Comparison of ENCODE assay signal across 19 cellular contexts in the genomic region with DNA sequence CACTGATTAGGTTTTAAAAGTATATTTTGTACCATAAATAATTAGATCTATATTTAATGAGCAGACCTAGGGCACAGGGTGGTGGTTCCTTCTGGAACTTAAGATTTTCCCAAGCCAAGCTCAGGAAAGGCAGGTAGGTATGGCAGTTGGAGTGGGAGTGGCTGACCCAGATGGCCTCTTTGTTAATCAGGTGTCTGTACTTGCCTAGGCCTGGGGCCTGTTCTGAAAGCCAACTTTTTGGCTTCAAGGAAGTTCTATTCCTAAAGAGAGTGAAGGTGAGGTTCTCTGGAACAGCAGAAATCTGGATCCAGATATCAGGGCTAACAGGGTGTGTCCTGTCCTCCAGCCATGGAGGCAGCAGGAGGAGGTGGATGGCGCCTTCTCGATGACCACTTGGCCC. TPM values are rescaled to one million over a fixed set of nuclear protein-coding genes. Genes with fewer than 3 reads are reported as not detected.
DNase-seq lines count a peak whose midpoint lies in the region; FAIRE-seq and TF ChIP-seq lines count a peak whose summit lies in the region.
"Had no signal": no experiment of that assay in that cellular context is flagged by ENCODE, and none has a peak within 500 bp of the region (broad histone marks: within the 10 kb centered on the region; RNA-seq: fewer than 3 reads in every experiment).

No MANE protein-coding gene starts in this region.

- no peaks in the 10 kb centered on the region for H3K9me3 ChIP-seq in breast epithelium
- H3K9me3 ChIP-seq in esophagus squamous epithelium, result no peaks in the 10 kb centered on the region
- no peaks in the 10 kb centered on the region for H3K9me3 ChIP-seq in small intestine (ENCODE audit: control insufficient read depth, low read depth)
- H3K9me3 ChIP-seq: HAP-1 had no signal

- H3K27ac Mint-ChIP-seq in MCF 10A (ENCODE audit: low read depth, unreplicated experiment), result no peak overlapping the region
- H3K27ac Mint-ChIP-seq in CD14-positive monocyte, result no peak overlapping the region
- H3K27ac Mint-ChIP-seq: CD8-positive, alpha-beta memory T cell; GM23338 had no signal

- no peaks in the 10 kb centered on the region for H3K9me3 Mint-ChIP-seq in MCF 10A (ENCODE audit: unreplicated experiment)
- peaks cover 0 to 2% (median 0%) of the 10 kb centered on the region in 7 donors for H3K9me3 Mint-ChIP-seq in CD14-positive monocyte
- H3K9me3 Mint-ChIP-seq: CD8-positive, alpha-beta memory T cell; GM23338 had no signal

- H3K27me3 Mint-ChIP-seq in MCF 10A (ENCODE audit: insufficient read depth, unreplicated experiment) (no peaks in the 10 kb centered on the region), CD14-positive monocyte (ENCODE audit: low read depth in 3 of 3) (no peaks in the 10 kb centered on the region)

- H3K4me1 ChIP-seq in breast epithelium (no peaks in the 10 kb centered on the region), esophagus squamous epithelium (peaks cover 0 to 32% (median 5%) of the 10 kb centered on the region in 3 donors), small intestine (ENCODE audit: control insufficient read depth in 2 of 2, insufficient read depth in 1 of 2, low read depth in 1 of 2, low read length in 1 of 2) (peaks cover 6 to 18% of the 10 kb centered on the region in 2 donors)
- H3K4me1 ChIP-seq: HAP-1 had no signal

- DNase-seq in MCF 10A (ENCODE audit: unreplicated experiment), result peak; percentile 22
- DNase-seq in breast epithelium (ENCODE audit: low spot score in 2 of 2), result no peak
- DNase-seq in esophagus squamous epithelium (lab: John Stamatoyannopoulos, UW), result no peak
- peak; percentile 69 for DNase-seq in small intestine
- DNase-seq in stimulated activated CD4-positive, alpha-beta T cell treated with anti-CD3 and anti-CD28 coated beads, Interleukin-1b, Interleukin-23, amount 100 ng/mL, for 48 hours, result no peak
- no peak for DNase-seq in CD14-positive monocyte (ENCODE audit: low spot score)
- no peak for DNase-seq in NCI-H1092 (lab: John Stamatoyannopoulos, UW)
- DNase-seq: 8988T; C1 segment of cervical spinal cord; Calu3; CD8-positive, alpha-beta memory T cell; DMS153; KG1; NCI-H1694 treated with DMSO at 0.1 percent for 48 hours; NCI-H2081 treated with DMSO at 0.1 percent for 48 hours; NK-92 treated with Interleukin-12 subunit alpha and Interleukin-12 subunit beta, amount 100 ng/mL, for 24 hours had no signal

- TF ChIP-seq POLR2A in breast epithelium (IDR thresholded peaks at IDR 0.05) (no peak), esophagus squamous epithelium (IDR thresholded peaks at IDR 0.05) (no peak)

- intact Hi-C loops in MCF 10A (cut with micrococcal nuclease), result no loop called here
- intact Hi-C loops in breast epithelium (cut with DNase I; ENCODE audit: low total_unique reads), result loop anchor here (1.0 kb wide), 1 partner anchor 22 kb away; no protein-coding TSS in a partner anchor
- intact Hi-C loops in esophagus squamous epithelium (cut with DNase I), result no loop called here
- intact Hi-C loops in CD14-positive monocyte (cut with micrococcal nuclease), result loop anchor here (5.0 kb wide), 4 partner anchors 43 to 148 kb away; a partner anchor contains a TSS

- H3K27ac ChIP-seq in breast epithelium (no peak overlapping the region), esophagus squamous epithelium (peak overlapping the region in 3 of 4 donors; percentile 19 to 61 (median 46)), small intestine (ENCODE audit: low read depth in 1 of 2, low read length in 1 of 2) (peak overlapping the region; percentile 34 to 57)

- TF ChIP-seq CTCF in MCF 10A (IDR thresholded peaks at IDR 0.05; ENCODE audit: unreplicated experiment) (no peak), breast epithelium (IDR thresholded peaks at IDR 0.05) (no peak), esophagus squamous epithelium (IDR thresholded peaks at IDR 0.05) (no peak), CD14-positive monocyte (IDR thresholded peaks at IDR 0.05) (no peak)

- H3K36me3 Mint-ChIP-seq in MCF 10A (ENCODE audit: insufficient read depth, unreplicated experiment), result peaks cover 5% of the 10 kb centered on the region
- H3K36me3 Mint-ChIP-seq in CD14-positive monocyte, result peaks cover 0 to 2% of the 10 kb centered on the region in 2 donors
- H3K36me3 Mint-ChIP-seq: CD8-positive, alpha-beta memory T cell had no signal

- CTCF ChIA-PET in MCF 10A (lab: Yijun Ruan, JAX), result interaction anchor here (1.0 to 1.2 kb wide), 2 partner anchors 40 to 42 kb away, joined by 3 read pairs; no protein-coding TSS in a partner anchor

- BruUV-seq in MCF 10A (replicated peaks; lab: Mats Ljungman, UMichigan), result no TSS peak

- H3K4me3 ChIP-seq in breast epithelium (no peak overlapping the region), esophagus squamous epithelium (no peak overlapping the region), small intestine (ENCODE audit: low read depth in 1 of 2, low read length in 2 of 2) (no peak overlapping the region)
- H3K4me3 ChIP-seq: GM23338, HAP-1 had no signal

- POLR2A ChIA-PET in MCF 10A (lab: Yijun Ruan, JAX), result interaction anchor here (1.7 kb wide), 1 partner anchor 15 kb away, joined by 5 read pairs; no protein-coding TSS in a partner anchor

- WGBS in esophagus squamous epithelium, 2 donors, result 25 to 40% methylated on average over 2 of the region's 2 CpGs
- WGBS in small intestine, 3 donors, result 14 to 42% (median 36%) methylated on average over 2 of the region's 2 CpGs

- no peaks in the 10 kb centered on the region for H3K27me3 ChIP-seq in breast epithelium
- H3K27me3 ChIP-seq in esophagus squamous epithelium, result no peaks in the 10 kb centered on the region
- H3K27me3 ChIP-seq in small intestine (ENCODE audit: control insufficient read depth in 2 of 2, insufficient read depth in 2 of 2, low read length in 2 of 2), result no peaks in the 10 kb centered on the region

- H3K4me1 Mint-ChIP-seq in MCF 10A (ENCODE audit: insufficient read depth, unreplicated experiment) (peaks cover 12% of the 10 kb centered on the region), CD14-positive monocyte (peaks cover 40% of the 10 kb centered on the region)

- H3K4me3 Mint-ChIP-seq in MCF 10A (ENCODE audit: unreplicated experiment) (no peak overlapping the region), CD14-positive monocyte (no peak overlapping the region)
- H3K4me3 Mint-ChIP-seq: CD8-positive, alpha-beta memory T cell; GM23338 had no signal

- H3K36me3 ChIP-seq in breast epithelium, result no peaks in the 10 kb centered on the region
- no peaks in the 10 kb centered on the region for H3K36me3 ChIP-seq in esophagus squamous epithelium
- H3K36me3 ChIP-seq in small intestine (ENCODE audit: control insufficient read depth in 2 of 2, insufficient read depth in 2 of 2, low read length in 2 of 2), result no peaks in the 10 kb centered on the region
- H3K36me3 ChIP-seq: HAP-1 had no signal

- no peak for FAIRE-seq in small intestine (lab: Jason Lieb, UNC)
- FAIRE-seq: GM12892 had no signal

RNA-seq across cellular contexts. Expression of a gene that starts 44.9 kb away (rescaled TPM):
- 265 and 366 TPM in 2 replicates for total RNA-seq in MCF 10A (2022)
- total RNA-seq in breast epithelium, result 100 to 1,000 TPM; 123 to 230 (median 132) TPM
- 100 to 1,000 TPM in 2 of 4 donors, 10 to 100 TPM in 2; 28.0 to 107 (median 80.8) TPM for total RNA-seq in esophagus squamous epithelium
- polyA plus RNA-seq in small intestine, result 100 to 1,000 TPM; 100 to 144 (median 107) TPM
- 10 to 100 TPM; 19.0 to 32.0 TPM for polyA plus RNA-seq in CD14-positive monocyte
- polyA plus RNA-seq: CD8-positive, alpha-beta memory T cell had no signal

Comparison
In these comparisons a context has a peak if more than half of its experiments do, and no peak if none do; other contexts are left out.
1. DNase-seq: peak in MCF 10A (single experiment) and small intestine (single experiment); none in breast epithelium (0 of 2), esophagus squamous epithelium (single experiment), stimulated activated CD4-positive, alpha-beta T cell treated with anti-CD3 and anti-CD28 coated beads, Interleukin-1b, Interleukin-23, amount 100 ng/mL, for 48 hours (single experiment), CD14-positive monocyte (single experiment) and NCI-H1092 (single experiment).
2. intact Hi-C loops: an anchor here in breast epithelium (1.0 kb wide) and CD14-positive monocyte (5.0 kb wide); none called in MCF 10A and esophagus squamous epithelium.
3. H3K27ac ChIP-seq: peak in esophagus squamous epithelium (3 of 4) and small intestine (2 of 2); none in breast epithelium (0 of 2).